In the genomic region with DNA sequence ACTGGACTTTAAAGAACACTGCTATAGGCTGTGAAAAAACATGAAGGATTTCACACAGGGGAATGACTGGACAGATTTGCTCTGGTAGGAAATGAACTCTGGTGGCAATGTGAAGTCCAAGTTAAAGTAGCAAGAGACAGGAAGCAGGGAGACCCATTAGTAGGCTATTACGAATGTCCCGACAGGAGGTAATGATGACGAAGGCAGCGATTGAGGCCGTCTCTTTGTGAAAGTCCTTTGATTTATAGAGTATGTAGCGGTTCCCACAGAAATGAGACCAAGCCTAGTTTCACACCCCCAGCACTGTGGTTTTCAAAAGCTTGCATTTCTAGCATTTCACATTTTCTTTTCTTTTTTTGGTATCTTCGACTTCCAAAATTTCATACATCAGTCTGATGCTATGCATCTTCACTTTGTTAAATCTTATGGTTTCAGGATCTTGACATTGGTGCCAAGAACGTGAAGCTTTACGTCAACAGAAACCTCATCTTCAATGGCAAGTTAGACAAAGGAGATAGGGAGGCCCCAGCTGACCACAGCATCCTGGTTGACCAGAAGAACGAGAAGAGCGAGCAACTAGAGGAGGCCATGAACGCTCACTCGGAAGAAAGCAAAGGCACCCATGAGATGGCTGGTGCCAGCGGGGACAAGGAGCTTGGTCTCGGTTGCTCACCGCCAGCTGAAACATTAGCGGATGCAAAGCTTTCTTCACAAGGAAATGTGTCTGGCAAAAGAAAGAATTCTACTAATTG, we compare ENCODE assay signal across 33 cellular contexts.
"Had no signal": no experiment of that assay in that cellular context is flagged by ENCODE, and none has a peak within 500 bp of the region (broad histone marks: within the 10 kb centered on the region; RNA-seq: fewer than 3 reads in every experiment).

No MANE protein-coding gene starts in this region.

- H3K27me3 ChIP-seq: brain microvascular endothelial cell, esophagus squamous epithelium, gastroesophageal sphincter, heart right ventricle had no signal

- H3K9me3 ChIP-seq: esophagus squamous epithelium, gastroesophageal sphincter, heart right ventricle had no signal

- H3K27ac Mint-ChIP-seq: activated B cell treated with CpG ODN at 0.5 μM for 24 hours; activated CD8-positive, alpha-beta T cell treated with anti-CD3 and anti-CD28 coated beads for 36 hours; activated naive CD8-positive, alpha-beta T cell; activated T-helper 17 cell treated with anti-CD3 and anti-CD28 coated beads, Interleukin-2, amount 50 U/mL, for 72 hours; effector memory CD8-positive, alpha-beta T cell; T-helper 17 cell; T-helper 2 cell treated with Interferon-gamma antibody and Interleukin-4, amounts not matched to agents 5 μg/mL and 100 μg/mL, for 36 hours had no signal

- H3K4me3 ChIP-seq: esophagus squamous epithelium, gastroesophageal sphincter, heart right ventricle had no signal

- H3K27ac ChIP-seq: brain microvascular endothelial cell, epithelial cell of prostate, esophagus squamous epithelium, gastroesophageal sphincter, heart right ventricle, WERI-Rb-1 had no signal

- FAIRE-seq: bronchial epithelial cell, colon, endothelial cell of umbilical vein had no signal

- H3K4me1 ChIP-seq: gastroesophageal sphincter had no signal

- H3K4me1 Mint-ChIP-seq: activated B cell treated with CpG ODN at 0.5 μM for 24 hours; activated T-helper 17 cell treated with anti-CD3 and anti-CD28 coated beads, Interleukin-2, amount 50 U/mL, for 72 hours; central memory CD8-positive, alpha-beta T cell had no signal

- DNase-seq: activated B cell treated with CpG ODN at 0.5 μM for 24 hours; activated CD4-positive, alpha-beta T cell treated with anti-CD3 and anti-CD28 coated beads for 48 hours; activated CD4-positive, alpha-beta T cell treated with anti-CD3 and anti-CD28 coated beads, Interleukin-2, amount 50 U/mL, for 1 hour; activated CD4-positive, alpha-beta T cell treated with anti-CD3 and anti-CD28 coated beads, Interleukin-2, amount 50 U/mL, for 48 hours; activated CD8-positive, alpha-beta memory T cell treated with anti-CD3 and anti-CD28 coated beads for 24 hours; activated CD8-positive, alpha-beta T cell treated with anti-CD3 and anti-CD28 coated beads for 36 hours; activated effector memory CD4-positive, alpha-beta T cell treated with Interleukin-2 at 50 U/mL for 16 hours; activated gamma-delta T cell treated with Interleukin-2 at 50 U/mL for 16 hours; activated naive CD4-positive, alpha-beta T cell treated with anti-CD3 and anti-CD28 coated beads, Interleukin-2, amount 50 U/mL, for 16 hours; activated naive CD4-positive, alpha-beta T cell treated with Interleukin-2 at 50 U/mL for 16 hours; activated T-cell treated with anti-CD3 and anti-CD28 coated beads, Interleukin-2, amount 50 U/mL, for 4 hours; amniotic stem cell; anterior cingulate cortex; brain microvascular endothelial cell; cortex of kidney; dermis blood vessel endothelial cell; effector CD4-positive, alpha-beta T cell; effector memory CD8-positive, alpha-beta T cell; esophagus squamous epithelium; foreskin melanocyte; heart right ventricle; T-helper 1 cell; T-helper 17 cell; WERI-Rb-1 had no signal

- H3K36me3 ChIP-seq: brain microvascular endothelial cell had no signal

- H3K4me3 Mint-ChIP-seq: activated B cell treated with CpG ODN at 0.5 μM for 24 hours; activated CD8-positive, alpha-beta T cell treated with anti-CD3 and anti-CD28 coated beads for 36 hours; activated naive CD8-positive, alpha-beta T cell; activated T-cell treated with anti-CD3 and anti-CD28 coated beads, Interleukin-2, amount 50 U/mL, for 4 hours; activated T-helper 17 cell treated with anti-CD3 and anti-CD28 coated beads, Interleukin-2, amount 50 U/mL, for 72 hours; central memory CD8-positive, alpha-beta T cell; effector memory CD8-positive, alpha-beta T cell; T-helper 17 cell; T-helper 2 cell treated with Interferon-gamma antibody and Interleukin-4, amounts not matched to agents 5 μg/mL and 100 μg/mL, for 36 hours had no signal

- H3K9me3 Mint-ChIP-seq: activated T-helper 17 cell treated with anti-CD3 and anti-CD28 coated beads, Interleukin-2, amount 50 U/mL, for 72 hours; central memory CD8-positive, alpha-beta T cell; effector memory CD8-positive, alpha-beta T cell; T-helper 2 cell treated with Interferon-gamma antibody and Interleukin-4, amounts not matched to agents 5 μg/mL and 100 μg/mL, for 36 hours had no signal

- H3K27me3 Mint-ChIP-seq: activated B cell treated with CpG ODN at 0.5 μM for 24 hours; activated CD8-positive, alpha-beta T cell treated with anti-CD3 and anti-CD28 coated beads for 36 hours; activated naive CD8-positive, alpha-beta T cell; activated T-helper 17 cell treated with anti-CD3 and anti-CD28 coated beads, Interleukin-2, amount 50 U/mL, for 72 hours; central memory CD8-positive, alpha-beta T cell; effector memory CD8-positive, alpha-beta T cell; T-helper 17 cell had no signal
